8 cellular contexts compared by ENCODE assay signal in genomic region chr1:47179023-47179987, GRCh38.
DNase-seq lines count a peak whose midpoint lies in the region; ATAC-seq, FAIRE-seq and TF ChIP-seq lines count a peak whose summit lies in the region.

No MANE protein-coding gene starts in this region.

- peak overlapping the region; percentile 43 for H3K4me3 ChIP-seq in astrocyte of the cerebellum (ENCODE audit: low read depth, low read length)
- peak overlapping the region; percentile 44 for H3K4me3 ChIP-seq in retinal pigment epithelial cell (ENCODE audit: low read length)

- peak; percentile 92 for TF ChIP-seq CTCF in 22Rv1 (IDR thresholded peaks at IDR 0.05)
- TF ChIP-seq CTCF in astrocyte of the cerebellum (IDR thresholded peaks at IDR 0.05; ENCODE audit: low read depth, low read length, missing control alignments): peak; percentile 97
- peak; percentile 95 for TF ChIP-seq CTCF in retinal pigment epithelial cell (conservative IDR thresholded peaks at IDR 0.05; ENCODE audit: low read depth, low read length)

- H3K27ac ChIP-seq in 22Rv1: peak overlapping the region; percentile 47; the same call in 1 of the 2 replicates

- DNase-seq in GM18507 (ENCODE audit: extremely low spot score, insufficient read length, low read depth) (peak; percentile 78), NCI-H187 treated with DMSO at 0.1 percent for 48 hours (lab: John Stamatoyannopoulos, UW) (peak; percentile 18), T-helper 22 cell (ENCODE audit: low read depth) (peak; percentile 22), astrocyte of the cerebellum (ENCODE audit: low read depth) (peak; percentile 80), hippocampal formation (lab: John Stamatoyannopoulos, UW) (peak; percentile 70 to 76), retinal pigment epithelial cell (ENCODE audit: low read depth) (peak; percentile 65)

- in situ Hi-C loops in astrocyte of the cerebellum (cut with HindIII; ENCODE audit: low sequenced_read_pairs): no loop called here

- peak; percentile 84 for ATAC-seq in HG02981 (IDR thresholded peaks at IDR 0.05; ENCODE audit: unreplicated experiment)

- FAIRE-seq in GM18507 (lab: Jason Lieb, UNC): peak; percentile 81

Comparison
In these comparisons a context has a peak if more than half of its experiments do, and no peak if none do; other contexts are left out.
1. Peak in every context shown above with its lines: DNase-seq, ATAC-seq, H3K4me3 ChIP-seq and H3K27ac ChIP-seq.
2. DNase-seq: peak in every context shown above with its lines; median percentile 80 in astrocyte of the cerebellum; 78 in GM18507; 73 in hippocampal formation; 65 in retinal pigment epithelial cell; 22 in T-helper 22 cell; 18 in NCI-H187 treated with DMSO at 0.1 percent for 48 hours.